8 cellular contexts compared by ENCODE assay signal in genomic region chr3:51390600-51391074, GRCh38. TPM values are rescaled to one million over a fixed set of nuclear protein-coding genes. Genes with fewer than 3 reads are reported as not detected.
DNase-seq lines count a peak whose midpoint lies in the region; ATAC-seq and TF ChIP-seq lines count a peak whose summit lies in the region.

No MANE protein-coding gene starts in this region.

- H3K27me3 ChIP-seq in HUES64 (ENCODE audit: insufficient read depth, low read length) = no peaks in the 10 kb centered on the region
- no peaks in the 10 kb centered on the region for H3K27me3 ChIP-seq in neuron (ENCODE audit: insufficient read depth, low read length)

- DNase-seq in NCI-H2171 treated with DMSO at 0.1 percent for 48 hours (lab: John Stamatoyannopoulos, UW) (no peak), MV-4-11 (lab: John Stamatoyannopoulos, UW) (no peak)
- no peak for DNase-seq in NK-92 treated with Interleukin-12 subunit alpha and Interleukin-12 subunit beta, amount 100 ng/mL, for 24 hours (lab: John Stamatoyannopoulos, UW)

- peaks cover 80% of the 10 kb centered on the region for H3K36me3 ChIP-seq in HUES64 (ENCODE audit: insufficient read depth, low read length)
- peaks cover 74% of the 10 kb centered on the region for H3K36me3 ChIP-seq in neuron (ENCODE audit: insufficient read depth, low read length)

- intact Hi-C loops in dendritic cell treated with granulocyte-macrophage colony-stimulating factor and Interleukin-4, amounts not matched to agents 40 ng/mL and 50 ng/mL, for 4 days (cut with micrococcal nuclease) = loop anchor here (1.0 kb wide), 2 partner anchors 11 to 44 kb away; no protein-coding TSS in a partner anchor

- no peaks in the 10 kb centered on the region for H3K9me3 Mint-ChIP-seq in dendritic cell treated with granulocyte-macrophage colony-stimulating factor and Interleukin-4, amounts not matched to agents 40 ng/mL and 50 ng/mL, for 4 days

- no peak for TF ChIP-seq CTCF in GM12875 (IDR thresholded peaks at IDR 0.05; ENCODE audit: borderline replicate concordance, insufficient read depth, low read depth, low read length)

- peaks cover 6% of the 10 kb centered on the region; the same call in 1 of the 2 replicates for H3K9me3 ChIP-seq in HUES64 (ENCODE audit: insufficient read depth, low read depth, low read length)
- H3K9me3 ChIP-seq in neuron (ENCODE audit: low read length) = peaks cover 20% of the 10 kb centered on the region

- H3K4me3 ChIP-seq in GM12875 (ENCODE audit: low read depth, low read length) = peak overlapping the region; percentile 36
- peak overlapping the region; percentile 46 for H3K4me3 ChIP-seq in HUES64 (ENCODE audit: low read length)
- peak overlapping the region; percentile 42 for H3K4me3 ChIP-seq in neuron (ENCODE audit: low read length)

- H3K4me3 Mint-ChIP-seq in dendritic cell treated with granulocyte-macrophage colony-stimulating factor and Interleukin-4, amounts not matched to agents 40 ng/mL and 50 ng/mL, for 4 days = peak overlapping the region; percentile 69

- H2AFZ ChIP-seq in neuron (ENCODE audit: low read depth, low read length) = no peak overlapping the region

- ATAC-seq in GM21529 (IDR thresholded peaks at IDR 0.05; ENCODE audit: unreplicated experiment) = no peak

- H3K27me3 Mint-ChIP-seq in dendritic cell treated with granulocyte-macrophage colony-stimulating factor and Interleukin-4, amounts not matched to agents 40 ng/mL and 50 ng/mL, for 4 days = no peaks in the 10 kb centered on the region

- 43% methylated on average over 23 of the region's 23 CpGs for WGBS in HUES64

- H3K27ac ChIP-seq in HUES64 (ENCODE audit: low read depth, low read length) = peak overlapping the region; percentile 71

- peaks cover 92% of the 10 kb centered on the region for H3K36me3 Mint-ChIP-seq in dendritic cell treated with granulocyte-macrophage colony-stimulating factor and Interleukin-4, amounts not matched to agents 40 ng/mL and 50 ng/mL, for 4 days (ENCODE audit: low read depth)

- H3K4me1 ChIP-seq in HUES64 (ENCODE audit: insufficient read depth, low read length) (peaks cover 17% of the 10 kb centered on the region), neuron (ENCODE audit: insufficient read depth, low read length) (peaks cover 45% of the 10 kb centered on the region)

- H3K4me1 Mint-ChIP-seq in dendritic cell treated with granulocyte-macrophage colony-stimulating factor and Interleukin-4, amounts not matched to agents 40 ng/mL and 50 ng/mL, for 4 days (ENCODE audit: low read depth) = peaks cover 88% of the 10 kb centered on the region

- peak overlapping the region; percentile 55 for H3K9ac ChIP-seq in HUES64 (ENCODE audit: low read depth, low read length)

- peak overlapping the region; percentile 56 for H3K27ac Mint-ChIP-seq in dendritic cell treated with granulocyte-macrophage colony-stimulating factor and Interleukin-4, amounts not matched to agents 40 ng/mL and 50 ng/mL, for 4 days

RNA-seq across cellular contexts. Expression of gene RBM15B, which starts 0.4 kb away (rescaled TPM):
- 34.8 TPM for polyA plus RNA-seq in HUES64 (2013, experiment 1 of 2)
- polyA plus RNA-seq in HUES64 (2013, experiment 2 of 2) = 36.2 TPM

RNA-seq across cellular contexts. Expression of gene MANF, which starts 5.5 kb away (rescaled TPM):
- 125 TPM for polyA plus RNA-seq in HUES64 (2013, experiment 1 of 2)
- polyA plus RNA-seq in HUES64 (2013, experiment 2 of 2) = 134 TPM
